ENCODE assay signal across 16 cellular contexts in genomic region chr1:172697463-172698100, GRCh38. TPM values are rescaled to one million over a fixed set of nuclear protein-coding genes. Genes with fewer than 3 reads are reported as not detected.
DNase-seq lines count a peak whose midpoint lies in the region; ATAC-seq lines count a peak whose summit lies in the region.
"Had no signal": no experiment of that assay in that cellular context is flagged by ENCODE, and none has a peak within 500 bp of the region (broad histone marks: within the 10 kb centered on the region; RNA-seq: fewer than 3 reads in every experiment).

No MANE protein-coding gene starts in this region.

- H3K27me3 ChIP-seq in CD4-positive, alpha-beta memory T cell (ENCODE audit: insufficient read depth, low read length): no peaks in the 10 kb centered on the region
- H3K27me3 ChIP-seq: upper lobe of left lung had no signal

- peak overlapping the region; percentile 64 for H3K27ac ChIP-seq in CD4-positive, alpha-beta memory T cell (ENCODE audit: low read depth, low read length)
- H3K27ac ChIP-seq: parathyroid adenoma had no signal

- CTCF ChIA-PET in CD4-positive, alpha-beta memory T cell (lab: Charles Lee; ENCODE audit: partially characterized antibody): interaction anchor here (0.8 to 1.0 kb wide), 3 partner anchors 22 to 55 kb away, joined by 3 read pairs; no protein-coding TSS in a partner anchor

- no peaks in the 10 kb centered on the region for H3K36me3 ChIP-seq in CD4-positive, alpha-beta memory T cell (ENCODE audit: insufficient read depth, low read length)
- H3K36me3 ChIP-seq: upper lobe of left lung had no signal

- intact Hi-C loops in CD4-positive, alpha-beta memory T cell (cut with micrococcal nuclease): loop anchor here (2.0 to 5.0 kb wide), 3 partner anchors 15 to 165 kb away; partner anchors contain the start of gene SUCO

- DNase-seq in CD4-positive, alpha-beta memory T cell: peak; percentile 38 to 54 (median 50)
- DNase-seq in T-helper 17 cell: no peak
- peak; percentile 51 to 58 (median 57) for DNase-seq in immature natural killer cell
- no peak for DNase-seq in inferior parietal cortex (ENCODE audit: extremely low spot score)
- DNase-seq in mucosa of gallbladder (ENCODE audit: low spot score): no peak
- DNase-seq: activated CD8-positive, alpha-beta memory T cell treated with anti-CD3 and anti-CD28 coated beads, Interleukin-2, amount 50 U/mL, for 48 hours; cerebellar nuclear complex; DMS 273 treated with DMSO at 0.1 percent for 48 hours; GOT3; kidney glomerular epithelial cell; SHP77 treated with DMSO at 0.1 percent for 48 hours; upper lobe of left lung had no signal

- peak overlapping the region; percentile 45 to 85 (median 78) for H3K4me3 Mint-ChIP-seq in CD4-positive, alpha-beta memory T cell
- H3K4me3 Mint-ChIP-seq in T-helper 17 cell: peak overlapping the region; percentile 73
- peak overlapping the region; percentile 69 to 79 (median 78) for H3K4me3 Mint-ChIP-seq in immature natural killer cell

- H3K36me3 Mint-ChIP-seq in CD4-positive, alpha-beta memory T cell: no peaks in the 10 kb centered on the region
- H3K36me3 Mint-ChIP-seq in T-helper 17 cell (ENCODE audit: low read depth) (no peaks in the 10 kb centered on the region), immature natural killer cell (peaks cover 0 to 6% (median 3%) of the 10 kb centered on the region in 3 donors)

- POLR2A ChIA-PET in CD4-positive, alpha-beta memory T cell (lab: Charles Lee; ENCODE audit: partially characterized antibody): interaction anchor here (1.9 to 2.4 kb wide), 4 partner anchors 22 to 59 kb away, joined by 8 to 25 read pairs (median 8); no protein-coding TSS in a partner anchor

- peak; percentile 42 for ATAC-seq in HG03159 (IDR thresholded peaks at IDR 0.05; ENCODE audit: unreplicated experiment)
- ATAC-seq in T-helper 17 cell: peak; percentile 59
- ATAC-seq in HG02973 (IDR thresholded peaks at IDR 0.05; ENCODE audit: unreplicated experiment): no peak
- ATAC-seq in HG02623 (IDR thresholded peaks at IDR 0.05; ENCODE audit: unreplicated experiment): no peak

- peak overlapping the region in 6 of 7 donors; percentile 92 to 96 (median 94) for H3K27ac Mint-ChIP-seq in CD4-positive, alpha-beta memory T cell
- H3K27ac Mint-ChIP-seq in T-helper 17 cell (no peak overlapping the region), immature natural killer cell (no peak overlapping the region)

- peak overlapping the region in 1 of 2 donors; percentile 20 for H3K4me3 ChIP-seq in CD4-positive, alpha-beta memory T cell (ENCODE audit: low read length in 2 of 2)
- H3K4me3 ChIP-seq: upper lobe of left lung had no signal

- H3K9me3 ChIP-seq in CD4-positive, alpha-beta memory T cell (ENCODE audit: control insufficient read depth in 1 of 2, low read length in 2 of 2): no peaks in the 10 kb centered on the region
- H3K9me3 ChIP-seq in T-helper 17 cell (ENCODE audit: control insufficient read depth, low read length, poor library complexity, severe bottlenecking): no peaks in the 10 kb centered on the region
- H3K9me3 ChIP-seq: upper lobe of left lung had no signal

- peaks cover 0 to 54% (median 30%) of the 10 kb centered on the region in 4 donors for H3K4me1 Mint-ChIP-seq in CD4-positive, alpha-beta memory T cell
- H3K4me1 Mint-ChIP-seq in T-helper 17 cell: peaks cover 35% of the 10 kb centered on the region
- peaks cover 0 to 3% of the 10 kb centered on the region in 2 donors for H3K4me1 Mint-ChIP-seq in immature natural killer cell

- no peaks in the 10 kb centered on the region for H3K27me3 Mint-ChIP-seq in CD4-positive, alpha-beta memory T cell
- H3K27me3 Mint-ChIP-seq in T-helper 17 cell (no peaks in the 10 kb centered on the region), immature natural killer cell (ENCODE audit: low read depth in 3 of 3) (peaks cover 3 to 11% (median 5%) of the 10 kb centered on the region in 3 donors)

- no peaks in the 10 kb centered on the region for H3K9me3 Mint-ChIP-seq in CD4-positive, alpha-beta memory T cell
- no peaks in the 10 kb centered on the region for H3K9me3 Mint-ChIP-seq in immature natural killer cell

- H3K4me1 ChIP-seq in CD4-positive, alpha-beta memory T cell (ENCODE audit: insufficient read depth, low read length): peaks cover 70% of the 10 kb centered on the region
- H3K4me1 ChIP-seq: parathyroid adenoma, upper lobe of left lung had no signal

RNA-seq across cellular contexts. Expression of gene FASLG, which starts 38.7 kb away (rescaled TPM):
- total RNA-seq in CD4-positive, alpha-beta memory T cell: 1 to 10 TPM; 4.3 to 4.9 TPM
- polyA plus RNA-seq in CD4-positive, alpha-beta memory T cell: 1 to 10 TPM in 1 of 2 donors, under 1 TPM in 1; 0.81 to 2.5 TPM
- under 1 TPM in 1 of 2 donors, not detected in 1; 0.47 TPM for total RNA-seq in T-helper 17 cell
- polyA plus RNA-seq in immature natural killer cell: 10 to 100 TPM; 20.7 to 60.6 (median 40.2) TPM
- 0.83 TPM for total RNA-seq in mucosa of gallbladder

Comparison
In these comparisons a context has a peak if more than half of its experiments do, and no peak if none do; other contexts are left out.
1. DNase-seq: peak in CD4-positive, alpha-beta memory T cell (5 of 5) and immature natural killer cell (3 of 3); none in T-helper 17 cell (0 of 3), inferior parietal cortex (single experiment) and mucosa of gallbladder (single experiment).
2. H3K27ac Mint-ChIP-seq: peak in CD4-positive, alpha-beta memory T cell (6 of 7); none in T-helper 17 cell (single experiment) and immature natural killer cell (0 of 6).
3. ATAC-seq: peak in HG03159 (single experiment) and T-helper 17 cell (single experiment); none in HG02973 (single experiment) and HG02623 (single experiment).
4. Peak in every context shown above with its lines, with median percentiles within 50 percentile points of each other: H3K4me3 Mint-ChIP-seq.